Comparison of ENCODE assay signal across 8 cellular contexts in the genomic region with DNA sequence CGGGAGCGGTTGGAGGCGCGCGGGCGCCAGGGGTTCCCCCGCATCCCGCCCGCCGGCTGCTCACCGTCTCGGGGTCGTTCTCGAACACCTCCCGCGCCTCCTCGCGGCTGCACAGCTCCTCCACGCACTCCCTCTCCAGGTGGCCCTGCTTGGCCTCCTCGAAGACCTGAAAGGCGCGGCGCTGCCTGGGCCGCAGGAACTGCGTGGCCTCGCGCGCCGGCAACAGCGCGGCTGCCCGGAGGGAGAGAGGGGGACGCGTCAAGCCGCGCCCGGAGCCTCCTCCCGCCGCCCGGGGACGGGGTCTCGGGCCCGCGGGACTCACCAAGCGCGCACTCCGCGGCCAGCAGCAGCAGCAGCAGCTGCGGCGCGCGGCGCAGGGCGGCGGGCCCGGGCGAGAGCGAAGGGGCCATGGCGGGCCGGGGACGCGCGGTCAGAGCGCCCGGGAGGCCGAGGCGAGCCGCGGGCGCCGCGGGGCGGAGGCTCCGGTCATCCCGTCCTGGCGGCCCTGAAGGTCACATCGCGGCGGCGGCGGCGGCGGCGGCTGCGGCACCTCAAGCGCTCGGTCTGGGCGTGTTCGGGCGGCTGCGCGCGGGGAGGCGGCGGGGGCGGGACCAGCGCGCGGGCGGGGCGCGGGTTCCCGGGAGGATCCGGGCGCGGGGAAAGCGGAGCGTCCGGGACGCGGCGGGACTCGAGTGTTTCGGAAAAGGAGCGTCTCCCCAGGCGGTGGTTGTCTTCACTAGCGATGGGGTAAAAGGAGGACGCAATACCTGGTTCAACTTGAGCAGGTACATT. TPM values are rescaled to one million over a fixed set of nuclear protein-coding genes. Genes with fewer than 3 reads are reported as not detected.
DNase-seq lines count a peak whose midpoint lies in the region; ATAC-seq and TF ChIP-seq lines count a peak whose summit lies in the region.

A gene (minus strand): TSS at position 566 of the 792 bp plus-strand sequence. CDS start 156 bp downstream, at position 410.

- peaks cover 26% of the 10 kb centered on the region for H3F3A ChIP-seq in GM23338 (replicated peaks; ENCODE audit: low read depth)

- peak within 1 kb of the TSS; percentile 82 for H3K4me2 ChIP-seq in GM23338

- peak within 1 kb of the TSS; percentile 28; the same call in 1 of the 2 replicates for H3K27ac Mint-ChIP-seq in GM23338

- peak within 1 kb of the TSS; percentile 88 for H2AFZ ChIP-seq in GM23338

- H3K9me3 Mint-ChIP-seq in GM23338 = peaks cover 8% of the 10 kb centered on the region; the same call in 1 of the 3 replicates

- H3K9me2 ChIP-seq in GM23338 (ENCODE audit: insufficient read depth) = no peaks in the 10 kb centered on the region; the same call in 1 of the 2 replicates

- H3K4me1 Mint-ChIP-seq in GM23338 = peaks cover 45% of the 10 kb centered on the region

- no peaks in the 10 kb centered on the region for H3K36me3 ChIP-seq in BE2C
- H3K36me3 ChIP-seq in GM23338 (ENCODE audit: insufficient read depth) = no peaks in the 10 kb centered on the region
- no peaks in the 10 kb centered on the region; the same call in 1 of the 2 replicates for H3K36me3 ChIP-seq in SJSA1
- no peaks in the 10 kb centered on the region for H3K36me3 ChIP-seq in right lobe of liver
- peaks cover 2 to 7% of the 10 kb centered on the region in 2 donors for H3K36me3 ChIP-seq in stomach smooth muscle (ENCODE audit: control insufficient read depth in 2 of 2, insufficient read depth in 2 of 2, low read length in 2 of 2)

- TF ChIP-seq POLR2A in right lobe of liver (IDR thresholded peaks at IDR 0.05) = no peak

- H3K4me1 ChIP-seq in BE2C = peaks cover 12% of the 10 kb centered on the region
- H3K4me1 ChIP-seq in GM23338 (ENCODE audit: insufficient read depth) = peaks cover 34% of the 10 kb centered on the region
- H3K4me1 ChIP-seq in SJSA1 (replicated peaks) = peaks cover 9% of the 10 kb centered on the region
- H3K4me1 ChIP-seq in right lobe of liver = peaks cover 0 to 25% (median 0%) of the 10 kb centered on the region in 4 donors
- H3K4me1 ChIP-seq in stomach smooth muscle (ENCODE audit: control insufficient read depth, insufficient read depth, low read length) = peaks cover 34% of the 10 kb centered on the region

- no peaks in the 10 kb centered on the region for H4K20me1 ChIP-seq in GM23338 (replicated peaks; ENCODE audit: insufficient read depth)

- H3K79me2 ChIP-seq in GM23338 (replicated peaks; ENCODE audit: insufficient read depth) = peaks cover 11% of the 10 kb centered on the region; the same call in 1 of the 2 replicates

- H3K4me3 ChIP-seq in BE2C (ENCODE audit: low read depth, low read length) (peak within 1 kb of the TSS; percentile 75), GM23338 (peak within 1 kb of the TSS; percentile 73), SJSA1 (peak within 1 kb of the TSS; percentile 80), dorsolateral prefrontal cortex (peak within 1 kb of the TSS; percentile 55 to 92 (median 76)), right lobe of liver (peak within 1 kb of the TSS; percentile 58 to 72 (median 66)), stomach smooth muscle (ENCODE audit: low read length in 2 of 2) (peak within 1 kb of the TSS; percentile 58 to 80)

- WGBS in right lobe of liver (ENCODE audit: insufficient coverage, low coverage, low lambda C conversion rate, missing lambda C conversion rate) = 0% methylated on average over 8 of the region's 118 CpGs

- H3K27me3 ChIP-seq in BE2C (peaks cover 6% of the 10 kb centered on the region), GM23338 (ENCODE audit: insufficient read depth) (peaks cover 33% of the 10 kb centered on the region), SJSA1 (replicated peaks) (no peaks in the 10 kb centered on the region), dorsolateral prefrontal cortex (no peaks in the 10 kb centered on the region), right lobe of liver (no peaks in the 10 kb centered on the region), stomach smooth muscle (ENCODE audit: control insufficient read depth in 1 of 2, insufficient read depth in 2 of 2, low read length in 2 of 2) (no peaks in the 10 kb centered on the region)

- ATAC-seq in GM23338 (peak; percentile 4; the same call in 2 of the 3 replicates), right lobe of liver (peak; percentile 59 to 75 (median 73)), HG03565 (IDR thresholded peaks at IDR 0.05; ENCODE audit: unreplicated experiment) (no peak), GM21717 (IDR thresholded peaks at IDR 0.05; ENCODE audit: unreplicated experiment) (no peak)

- H3K9me3 ChIP-seq in BE2C (no peaks in the 10 kb centered on the region), SJSA1 (replicated peaks) (no peaks in the 10 kb centered on the region; the same call in 1 of the 2 replicates), right lobe of liver (no peaks in the 10 kb centered on the region), stomach smooth muscle (ENCODE audit: control insufficient read depth in 2 of 2, low read length in 2 of 2) (no peaks in the 10 kb centered on the region)

- H3K36me3 Mint-ChIP-seq in GM23338 (ENCODE audit: low read depth) = peaks cover 12% of the 10 kb centered on the region

- DNase-seq in BE2C = peak; percentile 49
- DNase-seq in GM23338 (ENCODE audit: low spot score) = peak; percentile 48
- peak in 1 of 2 experiments; percentile 39 for DNase-seq in SJSA1 (ENCODE audit: low read depth in 1 of 2, low spot score in 2 of 2)
- peak in 5 of 10 donors; percentile 25 to 76 (median 62) for DNase-seq in dorsolateral prefrontal cortex
- peak in 2 of 3 donors; percentile 76 to 78 for DNase-seq in right lobe of liver

- peak within 1 kb of the TSS; percentile 80 for H3K4me3 Mint-ChIP-seq in GM23338

- H3K27me3 Mint-ChIP-seq in GM23338 (ENCODE audit: insufficient read depth, low read depth, poor library complexity) = peaks cover 37% of the 10 kb centered on the region

- H3K9ac ChIP-seq in stomach smooth muscle (ENCODE audit: low read length in 2 of 2) = peak within 1 kb of the TSS; percentile 69 to 80

- TF ChIP-seq CTCF in BE2C (IDR thresholded peaks at IDR 0.05; ENCODE audit: low read depth, low read length) (no peak), GM23338 (conservative IDR thresholded peaks at IDR 0.05; ENCODE audit: low read depth in 2 of 2) (0 out of 4 replicates have a peak, but pooled peaks of 1 of the 2 experiments have one; percentile 1), dorsolateral prefrontal cortex (IDR thresholded peaks at IDR 0.05 in 54 of 56, conservative IDR thresholded peaks at IDR 0.05 in 2 of 56; ENCODE audit: low read depth in 1 of 56, partially characterized antibody in 56 of 56) (peak in 14 of 56 donors; percentile 6 to 39 (median 17)), right lobe of liver (IDR thresholded peaks at IDR 0.05) (no peak)

- H3K27ac ChIP-seq in GM23338 (ENCODE audit: low read depth) = no peak within 1 kb of the TSS
- H3K27ac ChIP-seq in SJSA1 = no peak within 1 kb of the TSS
- H3K27ac ChIP-seq in dorsolateral prefrontal cortex = peak within 1 kb of the TSS in 58 of 59 donors; percentile 8 to 90 (median 74)
- peak within 1 kb of the TSS; percentile 21 to 78 (median 63) for H3K27ac ChIP-seq in right lobe of liver
- H3K27ac ChIP-seq in stomach smooth muscle (ENCODE audit: low read length) = peak within 1 kb of the TSS; percentile 58

- intact Hi-C loops in dorsolateral prefrontal cortex (cut with DNase I) (loop anchor here (2.0 to 5.0 kb wide), 2 partner anchors 41 to 43 kb away; no protein-coding TSS in a partner anchor), right lobe of liver (cut with DNase I) (no loop called here)

TF ChIP-seq in GM23338, 12 proteins besides CTCF, POLR2A, EP300 and RAD21:
- TF ChIP-seq STAT1 (IDR thresholded peaks at IDR 0.05; ENCODE audit: unreplicated experiment) = no peak
- TF ChIP-seq EZH2 (IDR thresholded peaks at IDR 0.05; ENCODE audit: low read depth, unreplicated experiment) = peak; percentile 49
TF ChIP-seq in GM23338: peak in this region for 1.

RNA-seq across cellular contexts. Expression of the gene that starts here (rescaled TPM):
- 9.9 TPM for polyA plus RNA-seq in BE2C (2012; ENCODE audit: insufficient read depth, insufficient read length, low read depth)
- total RNA-seq in GM23338 (2014; rRNA removed; shearing (Covaris generic)) = 18.0 and 21.2 TPM in 2 replicates
- 7.9 and 8.8 TPM in 2 replicates for polyA plus RNA-seq in GM23338 (2016; fragmentation: Nextera tagmentation; extraction: Ambion mirVana)
- total RNA-seq in SJSA1 (2014; rRNA removed; shearing (Covaris generic)) = 41.7 and 45.3 TPM in 2 replicates
- total RNA-seq in dorsolateral prefrontal cortex (10 to 100 TPM; 41.8 to 89.8 (median 62.7) TPM), right lobe of liver (10 to 100 TPM; 11.9 to 48.5 (median 27.2) TPM)

Comparison
In these comparisons a context has a peak if more than half of its experiments do, and no peak if none do; other contexts are left out.
1. ATAC-seq: peak in GM23338 (single experiment) and right lobe of liver (4 of 4); none in HG03565 (single experiment) and GM21717 (single experiment).
2. H3K27ac ChIP-seq: peak in dorsolateral prefrontal cortex (58 of 59), right lobe of liver (3 of 3) and stomach smooth muscle (single experiment); none in GM23338 (single experiment) and SJSA1 (single experiment).
3. intact Hi-C loops: an anchor here in dorsolateral prefrontal cortex (2.0 to 5.0 kb wide); none called in right lobe of liver.
4. Peak in every context shown above with its lines, with median percentiles within 50 percentile points of each other: H3K4me3 ChIP-seq.